26 cellular contexts compared by ENCODE assay signal in the genomic region with DNA sequence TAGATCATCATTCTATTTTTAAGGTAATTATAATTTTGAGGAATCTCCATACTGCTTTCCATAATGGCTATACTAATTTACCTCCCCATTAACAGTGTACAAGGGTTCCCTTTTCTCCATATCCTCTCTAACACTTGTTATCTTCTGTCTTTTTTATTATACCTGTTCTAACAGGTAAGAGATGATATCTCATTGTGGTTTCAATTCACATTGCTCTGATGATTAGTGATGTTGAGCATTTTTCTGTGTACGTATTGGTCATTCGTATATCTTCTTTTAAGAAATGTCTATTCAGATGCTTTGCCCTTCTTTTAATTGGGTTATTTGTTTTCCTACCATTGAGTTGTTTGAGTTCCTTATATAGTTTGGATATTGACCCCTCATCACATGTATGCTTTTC.
DNase-seq lines count a peak whose midpoint lies in the region; ATAC-seq, FAIRE-seq and TF ChIP-seq lines count a peak whose summit lies in the region.
"Had no signal": no experiment of that assay in that cellular context is flagged by ENCODE, and none has a peak within 500 bp of the region (broad histone marks: within the 10 kb centered on the region; RNA-seq: fewer than 3 reads in every experiment).

No MANE protein-coding gene starts in this region.

- H3K36me3 Mint-ChIP-seq in activated T-cell treated with anti-CD3 and anti-CD28 coated beads, Interleukin-2, amount 50 U/mL, for 72 hours (ENCODE audit: insufficient read depth in 2 of 2), result peaks cover 2% of the 10 kb centered on the region in 2 donors
- H3K36me3 Mint-ChIP-seq in progenitor cell of endocrine pancreas (ENCODE audit: insufficient read depth), result no peaks in the 10 kb centered on the region
- no peaks in the 10 kb centered on the region for H3K36me3 Mint-ChIP-seq in WTC11
- H3K36me3 Mint-ChIP-seq: CD4-positive, CD25-positive, alpha-beta regulatory T cell; CD8-positive, alpha-beta T cell had no signal

- no peaks in the 10 kb centered on the region for H3K9me3 Mint-ChIP-seq in activated T-cell treated with anti-CD3 and anti-CD28 coated beads, Interleukin-2, amount 50 U/mL, for 72 hours
- H3K9me3 Mint-ChIP-seq in progenitor cell of endocrine pancreas (ENCODE audit: low read depth) (peaks cover 6% of the 10 kb centered on the region), WTC11 (peaks cover 5% of the 10 kb centered on the region; the same call in 1 of the 2 replicates)
- H3K9me3 Mint-ChIP-seq: CD8-positive, alpha-beta T cell had no signal

- H3K36me3 ChIP-seq in bronchial epithelial cell (ENCODE audit: control insufficient read depth, insufficient read depth, low read length), result no peaks in the 10 kb centered on the region
- H3K36me3 ChIP-seq: BLaER1 had no signal

- POLR2A ChIA-PET in WTC11 (lab: Charles Lee), result no interaction called here

- no peak overlapping the region for H3K27ac ChIP-seq in epithelial cell of prostate
- H3K27ac ChIP-seq: 22Rv1, BLaER1, C4-2B, GM23248 had no signal

- peak overlapping the region; percentile 32 for H3K27ac Mint-ChIP-seq in activated T-cell treated with anti-CD3 and anti-CD28 coated beads, Interleukin-2, amount 50 U/mL, for 72 hours
- H3K27ac Mint-ChIP-seq in progenitor cell of endocrine pancreas, result peak overlapping the region; percentile 56
- no peak overlapping the region for H3K27ac Mint-ChIP-seq in WTC11
- H3K27ac Mint-ChIP-seq: B cell; CD4-positive, CD25-positive, alpha-beta regulatory T cell; CD8-positive, alpha-beta T cell had no signal

- DNase-seq in activated T-cell treated with anti-CD3 and anti-CD28 coated beads, Interleukin-2, amount 50 U/mL, for 72 hours, result no peak
- no peak for DNase-seq in activated T-cell treated with anti-CD3 and anti-CD28 coated beads, Interleukin-2, amount 50 U/mL, for 1 hour
- DNase-seq in bronchial epithelial cell (ENCODE audit: low read depth), result peak; percentile 63
- DNase-seq in epithelial cell of prostate (ENCODE audit: low read depth, low spot score), result peak; percentile 18
- no peak for DNase-seq in progenitor cell of endocrine pancreas (ENCODE audit: low spot score, unreplicated experiment)
- DNase-seq in SHP77 treated with DMSO at 0.1 percent for 48 hours (lab: John Stamatoyannopoulos, UW), result no peak
- no peak for DNase-seq in WTC11 (ENCODE audit: low spot score)
- DNase-seq: Caco-2; CD4-positive, CD25-positive, alpha-beta regulatory T cell; CD8-positive, alpha-beta T cell; DMS 273 treated with DMSO at 0.1 percent for 48 hours; DMS79; EL; GDM1; GM23248; H7; HCEC 1CT had no signal

- CTCF ChIA-PET in WTC11 (lab: Charles Lee), result no interaction called here

- H3K4me3 ChIP-seq in bronchial epithelial cell (ENCODE audit: low read depth, low read length), result no peak overlapping the region
- H3K4me3 ChIP-seq: BLaER1, GM12878, GM23248 had no signal

- no peaks in the 10 kb centered on the region for H3K27me3 Mint-ChIP-seq in activated T-cell treated with anti-CD3 and anti-CD28 coated beads, Interleukin-2, amount 50 U/mL, for 72 hours (ENCODE audit: low read depth)
- H3K27me3 Mint-ChIP-seq in progenitor cell of endocrine pancreas (no peaks in the 10 kb centered on the region), WTC11 (ENCODE audit: low read depth) (no peaks in the 10 kb centered on the region)
- H3K27me3 Mint-ChIP-seq: B cell; CD4-positive, CD25-positive, alpha-beta regulatory T cell had no signal

- H3K4me3 Mint-ChIP-seq in activated T-cell treated with anti-CD3 and anti-CD28 coated beads, Interleukin-2, amount 50 U/mL, for 72 hours, result no peak overlapping the region
- H3K4me3 Mint-ChIP-seq in progenitor cell of endocrine pancreas (ENCODE audit: low read depth) (no peak overlapping the region), WTC11 (no peak overlapping the region)
- H3K4me3 Mint-ChIP-seq: B cell; CD4-positive, CD25-positive, alpha-beta regulatory T cell; CD8-positive, alpha-beta T cell had no signal

- no peak for FAIRE-seq in bronchial epithelial cell (lab: Jason Lieb, UNC)
- FAIRE-seq: A204.1, GM12878, GM19239, H1 had no signal

- TF ChIP-seq CTCF in bronchial epithelial cell (IDR thresholded peaks at IDR 0.05; ENCODE audit: insufficient read depth, low read length, severe bottlenecking) (no peak), progenitor cell of endocrine pancreas (IDR thresholded peaks at IDR 0.05; ENCODE audit: unreplicated experiment) (no peak), WTC11 (IDR thresholded peaks at IDR 0.05) (no peak)

- ATAC-seq in activated T-cell treated with anti-CD3 and anti-CD28 coated beads, Interleukin-2, amount 50 U/mL, for 72 hours (replicated peaks in 1 of 2), result no peak
- ATAC-seq in WTC11, result no peak
- no peak for ATAC-seq in HG03097 (IDR thresholded peaks at IDR 0.05; ENCODE audit: low FRiP score, unreplicated experiment)
- ATAC-seq: CD8-positive, alpha-beta T cell; GM12878 had no signal

- no peaks in the 10 kb centered on the region for H3K27me3 ChIP-seq in bronchial epithelial cell (ENCODE audit: control insufficient read depth, insufficient read depth, low read length)
- H3K27me3 ChIP-seq: BLaER1 had no signal

- H3K4me1 Mint-ChIP-seq in activated T-cell treated with anti-CD3 and anti-CD28 coated beads, Interleukin-2, amount 50 U/mL, for 72 hours (ENCODE audit: low read depth), result no peaks in the 10 kb centered on the region
- H3K4me1 Mint-ChIP-seq in progenitor cell of endocrine pancreas (ENCODE audit: low read depth), result peaks cover 19% of the 10 kb centered on the region
- peaks cover 4% of the 10 kb centered on the region for H3K4me1 Mint-ChIP-seq in WTC11

TF ChIP-seq in WTC11, 78 proteins besides CTCF, POLR2A, EP300 and RAD21:
- no peak for TF ChIP-seq ZNF396 (CRISPR knock-in tag; IDR thresholded peaks at IDR 0.05; ENCODE audit: borderline replicate concordance)
- TF ChIP-seq ZBTB21 (CRISPR knock-in tag; IDR thresholded peaks at IDR 0.05; ENCODE audit: borderline replicate concordance), result no peak
- TF ChIP-seq ZNF423 (CRISPR knock-in tag; IDR thresholded peaks at IDR 0.05), result no peak
- TF ChIP-seq, protein P1, sequence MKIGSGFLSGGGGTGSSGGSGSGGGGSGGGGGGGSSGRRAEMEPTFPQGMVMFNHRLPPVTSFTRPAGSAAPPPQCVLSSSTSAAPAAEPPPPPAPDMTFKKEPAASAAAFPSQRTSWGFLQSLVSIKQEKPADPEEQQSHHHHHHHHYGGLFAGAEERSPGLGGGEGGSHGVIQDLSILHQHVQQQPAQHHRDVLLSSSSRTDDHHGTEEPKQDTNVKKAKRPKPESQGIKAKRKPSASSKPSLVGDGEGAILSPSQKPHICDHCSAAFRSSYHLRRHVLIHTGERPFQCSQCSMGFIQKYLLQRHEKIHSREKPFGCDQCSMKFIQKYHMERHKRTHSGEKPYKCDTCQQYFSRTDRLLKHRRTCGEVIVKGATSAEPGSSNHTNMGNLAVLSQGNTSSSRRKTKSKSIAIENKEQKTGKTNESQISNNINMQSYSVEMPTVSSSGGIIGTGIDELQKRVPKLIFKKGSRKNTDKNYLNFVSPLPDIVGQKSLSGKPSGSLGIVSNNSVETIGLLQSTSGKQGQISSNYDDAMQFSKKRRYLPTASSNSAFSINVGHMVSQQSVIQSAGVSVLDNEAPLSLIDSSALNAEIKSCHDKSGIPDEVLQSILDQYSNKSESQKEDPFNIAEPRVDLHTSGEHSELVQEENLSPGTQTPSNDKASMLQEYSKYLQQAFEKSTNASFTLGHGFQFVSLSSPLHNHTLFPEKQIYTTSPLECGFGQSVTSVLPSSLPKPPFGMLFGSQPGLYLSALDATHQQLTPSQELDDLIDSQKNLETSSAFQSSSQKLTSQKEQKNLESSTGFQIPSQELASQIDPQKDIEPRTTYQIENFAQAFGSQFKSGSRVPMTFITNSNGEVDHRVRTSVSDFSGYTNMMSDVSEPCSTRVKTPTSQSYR (CRISPR knock-in tag; IDR thresholded peaks at IDR 0.05), result no peak
- TF ChIP-seq, protein P2, sequence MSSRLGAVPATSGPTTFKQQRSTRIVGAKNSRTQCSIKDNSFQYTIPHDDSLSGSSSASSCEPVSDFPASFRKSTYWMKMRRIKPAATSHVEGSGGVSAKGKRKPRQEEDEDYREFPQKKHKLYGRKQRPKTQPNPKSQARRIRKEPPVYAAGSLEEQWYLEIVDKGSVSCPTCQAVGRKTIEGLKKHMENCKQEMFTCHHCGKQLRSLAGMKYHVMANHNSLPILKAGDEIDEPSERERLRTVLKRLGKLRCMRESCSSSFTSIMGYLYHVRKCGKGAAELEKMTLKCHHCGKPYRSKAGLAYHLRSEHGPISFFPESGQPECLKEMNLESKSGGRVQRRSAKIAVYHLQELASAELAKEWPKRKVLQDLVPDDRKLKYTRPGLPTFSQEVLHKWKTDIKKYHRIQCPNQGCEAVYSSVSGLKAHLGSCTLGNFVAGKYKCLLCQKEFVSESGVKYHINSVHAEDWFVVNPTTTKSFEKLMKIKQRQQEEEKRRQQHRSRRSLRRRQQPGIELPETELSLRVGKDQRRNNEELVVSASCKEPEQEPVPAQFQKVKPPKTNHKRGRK (CRISPR knock-in tag; IDR thresholded peaks at IDR 0.05; ENCODE audit: borderline replicate concordance), result no peak
- TF ChIP-seq AR (CRISPR knock-in tag; IDR thresholded peaks at IDR 0.05), result no peak

Comparison
In these comparisons a context has a peak if more than half of its experiments do, and no peak if none do; other contexts are left out.
1. DNase-seq: peak in bronchial epithelial cell (single experiment) and epithelial cell of prostate (single experiment); none in activated T-cell treated with anti-CD3 and anti-CD28 coated beads, Interleukin-2, amount 50 U/mL, for 72 hours (0 of 2), activated T-cell treated with anti-CD3 and anti-CD28 coated beads, Interleukin-2, amount 50 U/mL, for 1 hour (single experiment), progenitor cell of endocrine pancreas (single experiment), SHP77 treated with DMSO at 0.1 percent for 48 hours (single experiment) and WTC11 (single experiment).